39 cellular contexts compared by ENCODE assay signal in the genomic region with DNA sequence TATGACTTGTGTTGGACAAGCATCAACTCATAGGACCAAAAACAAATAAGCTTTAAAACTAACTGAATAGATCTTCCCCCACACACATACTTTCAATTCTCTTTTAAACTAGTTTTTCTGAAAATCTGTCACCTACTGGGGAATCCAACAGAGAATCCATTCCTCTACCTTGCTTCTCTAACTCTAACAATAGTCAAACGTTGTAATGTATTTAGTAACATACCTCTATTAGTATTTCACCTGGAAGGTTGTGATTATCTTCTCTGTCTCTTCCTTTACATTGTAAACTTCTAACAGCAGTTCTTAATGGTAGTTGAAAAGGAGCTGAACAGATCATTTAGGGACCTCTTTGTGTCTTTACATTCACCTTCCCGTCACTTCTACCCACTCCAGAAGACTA.
"Had no signal": no experiment of that assay in that cellular context is flagged by ENCODE, and none has a peak within 500 bp of the region (broad histone marks: within the 10 kb centered on the region; RNA-seq: fewer than 3 reads in every experiment).

No MANE protein-coding gene starts in this region.

- H3K9me3 ChIP-seq: adrenal gland, ascending aorta, body of pancreas, breast epithelium had no signal

- DNase-seq: activated effector memory CD4-positive, alpha-beta T cell treated with anti-CD3 and anti-CD28 coated beads, Interleukin-2, amount 50 U/mL, for 16 hours; activated effector memory CD4-positive, alpha-beta T cell treated with Interleukin-2 at 50 U/mL for 16 hours; activated gamma-delta T cell; activated gamma-delta T cell treated with Interleukin-2 at 50 U/mL for 16 hours; activated naive CD4-positive, alpha-beta T cell; activated naive CD4-positive, alpha-beta T cell treated with anti-CD3 and anti-CD28 coated beads for 36 hours; activated naive CD4-positive, alpha-beta T cell treated with anti-CD3 and anti-CD28 coated beads, Interleukin-2, amount 10 ng/mL, durations not matched to agents 7 days and 5 days; activated naive CD4-positive, alpha-beta T cell treated with anti-CD3 and anti-CD28 coated beads, Interleukin-2, amount 50 U/mL, for 16 hours; activated naive CD4-positive, alpha-beta T cell treated with Interleukin-2 at 50 U/mL for 16 hours; activated naive CD8-positive, alpha-beta T cell treated with anti-CD3 and anti-CD28 coated beads for 36 hours; activated naive CD8-positive, alpha-beta T cell treated with anti-CD3 and anti-CD28 coated beads, Interleukin-2, amount 10 ng/mL, durations not matched to agents 7 days and 5 days; activated naive CD8-positive, alpha-beta T cell treated with anti-CD3 and anti-CD28 coated beads, Interleukin-2, amount 50 U/mL, for 24 hours; activated T-cell treated with anti-CD3 and anti-CD28 coated beads, Interleukin-2, amount 50 U/mL, for 1 hour; activated T-cell treated with anti-CD3 and anti-CD28 coated beads, Interleukin-2, amount 50 U/mL, for 24 hours; activated T-cell treated with anti-CD3 and anti-CD28 coated beads, Interleukin-2, amount 50 U/mL, for 4 hours; activated T-cell treated with anti-CD3 and anti-CD28 coated beads, Interleukin-2, amount 50 U/mL, for 48 hours; activated T-cell treated with anti-CD3 and anti-CD28 coated beads, Interleukin-2, amount 50 U/mL, for 72 hours; adrenal gland; amniotic stem cell; amygdala; anterior cingulate cortex; aorta; body of pancreas; brain microvascular endothelial cell; caudate nucleus; central memory CD4-positive, alpha-beta T cell; cerebellar nuclear complex had no signal

- H3K36me3 ChIP-seq: adrenal gland, ascending aorta, brain microvascular endothelial cell, breast epithelium, cardiac muscle cell had no signal

- H3K36me3 Mint-ChIP-seq: activated naive CD4-positive, alpha-beta T cell treated with anti-CD3 and anti-CD28 coated beads, Interleukin-2, amount 10 ng/mL, durations not matched to agents 7 days and 5 days; activated naive CD4-positive, alpha-beta T cell treated with anti-CD3 and anti-CD28 coated beads, Interleukin-2, amount 50 U/mL, for 24 hours; activated naive CD4-positive, alpha-beta T cell treated with anti-CD3 and anti-CD28 coated beads, Interleukin-2, amount 50 U/mL, for 72 hours; activated naive CD8-positive, alpha-beta T cell; activated naive CD8-positive, alpha-beta T cell treated with anti-CD3 and anti-CD28 coated beads for 36 hours; activated naive CD8-positive, alpha-beta T cell treated with anti-CD3 and anti-CD28 coated beads, Interleukin-2, amount 10 ng/mL, durations not matched to agents 7 days and 5 days; brain had no signal

- H3K4me1 Mint-ChIP-seq: activated naive CD4-positive, alpha-beta T cell treated with anti-CD3 and anti-CD28 coated beads, Interleukin-2, amount 10 ng/mL, durations not matched to agents 7 days and 5 days; activated naive CD4-positive, alpha-beta T cell treated with anti-CD3 and anti-CD28 coated beads, Interleukin-2, amount 50 U/mL, for 24 hours; activated naive CD8-positive, alpha-beta T cell treated with anti-CD3 and anti-CD28 coated beads for 36 hours; activated naive CD8-positive, alpha-beta T cell treated with anti-CD3 and anti-CD28 coated beads, Interleukin-2, amount 10 ng/mL, durations not matched to agents 7 days and 5 days; activated naive CD8-positive, alpha-beta T cell treated with anti-CD3 and anti-CD28 coated beads, Interleukin-2, amount 50 U/mL, for 24 hours; activated T-helper 17 cell treated with anti-CD3 and anti-CD28 coated beads, Interleukin-2, amount 50 U/mL, for 72 hours; central memory CD8-positive, alpha-beta T cell had no signal

- H3K9me3 Mint-ChIP-seq: activated naive CD4-positive, alpha-beta T cell treated with anti-CD3 and anti-CD28 coated beads, Interleukin-2, amount 10 ng/mL, durations not matched to agents 7 days and 5 days; activated naive CD4-positive, alpha-beta T cell treated with anti-CD3 and anti-CD28 coated beads, Interleukin-2, amount 50 U/mL, for 24 hours; activated naive CD8-positive, alpha-beta T cell treated with anti-CD3 and anti-CD28 coated beads, Interleukin-2, amount 10 ng/mL, durations not matched to agents 7 days and 5 days; activated naive CD8-positive, alpha-beta T cell treated with anti-CD3 and anti-CD28 coated beads, Interleukin-2, amount 50 U/mL, for 24 hours; activated T-cell treated with anti-CD3 and anti-CD28 coated beads, Interleukin-2, amount 50 U/mL, for 24 hours; activated T-helper 1 cell treated with anti-CD3 and anti-CD28 coated beads, Interleukin-12 subunit alpha, Interleukin-12 subunit beta, Interleukin-2, Interleukin-4 antibody, amounts not matched to agents 30 ng/mL and 10 ng/mL and 1 ng/mL, durations not matched to agents 14 hours and 24 hours and 36 hours; activated T-helper 17 cell treated with anti-CD3 and anti-CD28 coated beads, Interleukin-2, amount 50 U/mL, for 72 hours had no signal

- H3K4me1 ChIP-seq: adrenal gland, ascending aorta, body of pancreas, breast epithelium had no signal

- H3K27ac ChIP-seq: adrenal gland, ascending aorta, body of pancreas, brain microvascular endothelial cell, breast epithelium, cardiac muscle cell had no signal

- H3K4me3 ChIP-seq: adrenal gland, ascending aorta, body of pancreas, breast epithelium, cardiac muscle cell had no signal

- ATAC-seq: activated naive CD4-positive, alpha-beta T cell treated with anti-CD3 and anti-CD28 coated beads, Interleukin-2, amount 50 U/mL, for 72 hours; activated naive CD8-positive, alpha-beta T cell treated with anti-CD3 and anti-CD28 coated beads, Interleukin-2, amount 50 U/mL, for 24 hours; activated T-cell treated with anti-CD3 and anti-CD28 coated beads, Interleukin-2, amount 50 U/mL, for 4 hours; activated T-cell treated with anti-CD3 and anti-CD28 coated beads, Interleukin-2, amount 50 U/mL, for 72 hours; activated T-helper 17 cell treated with anti-CD3 and anti-CD28 coated beads, Interleukin-2, amount 50 U/mL, for 72 hours; body of pancreas had no signal

- FAIRE-seq: astrocyte, bronchial epithelial cell had no signal

- H3K27ac Mint-ChIP-seq: activated naive CD4-positive, alpha-beta T cell treated with anti-CD3 and anti-CD28 coated beads for 36 hours; activated naive CD4-positive, alpha-beta T cell treated with anti-CD3 and anti-CD28 coated beads, Interleukin-2, amount 10 ng/mL, durations not matched to agents 7 days and 5 days; activated naive CD4-positive, alpha-beta T cell treated with anti-CD3 and anti-CD28 coated beads, Interleukin-2, amount 50 U/mL, for 24 hours; activated naive CD4-positive, alpha-beta T cell treated with anti-CD3 and anti-CD28 coated beads, Interleukin-2, amount 50 U/mL, for 72 hours; activated naive CD8-positive, alpha-beta T cell; activated naive CD8-positive, alpha-beta T cell treated with anti-CD3 and anti-CD28 coated beads for 36 hours; activated naive CD8-positive, alpha-beta T cell treated with anti-CD3 and anti-CD28 coated beads, Interleukin-2, amount 10 ng/mL, durations not matched to agents 7 days and 5 days; activated naive CD8-positive, alpha-beta T cell treated with anti-CD3 and anti-CD28 coated beads, Interleukin-2, amount 50 U/mL, for 24 hours; activated T-cell treated with anti-CD3 and anti-CD28 coated beads, Interleukin-2, amount 50 U/mL, for 24 hours; activated T-cell treated with anti-CD3 and anti-CD28 coated beads, Interleukin-2, amount 50 U/mL, for 72 hours; activated T-helper 1 cell treated with anti-CD3 and anti-CD28 coated beads, Interleukin-12 subunit alpha, Interleukin-12 subunit beta, Interleukin-2, Interleukin-4 antibody, amounts not matched to agents 30 ng/mL and 10 ng/mL and 1 ng/mL, durations not matched to agents 14 hours and 24 hours and 36 hours; activated T-helper 17 cell treated with anti-CD3 and anti-CD28 coated beads, Interleukin-2, amount 50 U/mL, for 72 hours had no signal

- H3K27me3 ChIP-seq: adrenal gland, ascending aorta, body of pancreas, brain microvascular endothelial cell, cardiac muscle cell had no signal

- H3K4me3 Mint-ChIP-seq: activated naive CD4-positive, alpha-beta T cell treated with anti-CD3 and anti-CD28 coated beads for 36 hours; activated naive CD4-positive, alpha-beta T cell treated with anti-CD3 and anti-CD28 coated beads, Interleukin-2, amount 10 ng/mL, durations not matched to agents 7 days and 5 days; activated naive CD4-positive, alpha-beta T cell treated with anti-CD3 and anti-CD28 coated beads, Interleukin-2, amount 50 U/mL, for 24 hours; activated naive CD8-positive, alpha-beta T cell; activated naive CD8-positive, alpha-beta T cell treated with anti-CD3 and anti-CD28 coated beads for 36 hours; activated naive CD8-positive, alpha-beta T cell treated with anti-CD3 and anti-CD28 coated beads, Interleukin-2, amount 10 ng/mL, durations not matched to agents 7 days and 5 days; activated naive CD8-positive, alpha-beta T cell treated with anti-CD3 and anti-CD28 coated beads, Interleukin-2, amount 50 U/mL, for 24 hours; activated T-cell treated with anti-CD3 and anti-CD28 coated beads, Interleukin-2, amount 50 U/mL, for 24 hours; activated T-cell treated with anti-CD3 and anti-CD28 coated beads, Interleukin-2, amount 50 U/mL, for 4 hours; activated T-cell treated with anti-CD3 and anti-CD28 coated beads, Interleukin-2, amount 50 U/mL, for 72 hours; activated T-helper 1 cell treated with anti-CD3 and anti-CD28 coated beads, Interleukin-12 subunit alpha, Interleukin-12 subunit beta, Interleukin-2, Interleukin-4 antibody, amounts not matched to agents 30 ng/mL and 10 ng/mL and 1 ng/mL, durations not matched to agents 14 hours and 24 hours and 36 hours; activated T-helper 17 cell treated with anti-CD3 and anti-CD28 coated beads, Interleukin-2, amount 50 U/mL, for 72 hours; central memory CD8-positive, alpha-beta T cell had no signal

- H3K27me3 Mint-ChIP-seq: activated naive CD4-positive, alpha-beta T cell treated with anti-CD3 and anti-CD28 coated beads, Interleukin-2, amount 10 ng/mL, durations not matched to agents 7 days and 5 days; activated naive CD4-positive, alpha-beta T cell treated with anti-CD3 and anti-CD28 coated beads, Interleukin-2, amount 50 U/mL, for 24 hours; activated naive CD8-positive, alpha-beta T cell; activated naive CD8-positive, alpha-beta T cell treated with anti-CD3 and anti-CD28 coated beads for 36 hours; activated naive CD8-positive, alpha-beta T cell treated with anti-CD3 and anti-CD28 coated beads, Interleukin-2, amount 10 ng/mL, durations not matched to agents 7 days and 5 days; activated naive CD8-positive, alpha-beta T cell treated with anti-CD3 and anti-CD28 coated beads, Interleukin-2, amount 50 U/mL, for 24 hours; activated T-cell treated with anti-CD3 and anti-CD28 coated beads, Interleukin-2, amount 50 U/mL, for 24 hours; activated T-helper 17 cell treated with anti-CD3 and anti-CD28 coated beads, Interleukin-2, amount 50 U/mL, for 72 hours; brain; central memory CD8-positive, alpha-beta T cell had no signal
